8 cellular contexts compared by ENCODE assay signal in genomic region chr16:77951788-77952187, GRCh38.
DNase-seq lines count a peak whose midpoint lies in the region; ATAC-seq and TF ChIP-seq lines count a peak whose summit lies in the region.

No MANE protein-coding gene starts in this region.

- H3K36me3 Mint-ChIP-seq in activated CD8-positive, alpha-beta memory T cell treated with anti-CD3 and anti-CD28 coated beads, Interleukin-2, amount 10 ng/mL, durations not matched to agents 7 days and 5 days = no peaks in the 10 kb centered on the region

- H3K36me3 ChIP-seq in cardiac muscle cell (no peaks in the 10 kb centered on the region), transverse colon (no peaks in the 10 kb centered on the region)

- H3K27ac Mint-ChIP-seq in activated CD8-positive, alpha-beta memory T cell treated with anti-CD3 and anti-CD28 coated beads, Interleukin-2, amount 10 ng/mL, durations not matched to agents 7 days and 5 days = no peak overlapping the region

- TF ChIP-seq CTCF in cardiac muscle cell (IDR thresholded peaks at IDR 0.05; ENCODE audit: low read depth, low read length) (peak; percentile 14), transverse colon (IDR thresholded peaks at IDR 0.05) (peak in 3 of 5 experiments; percentile 21 to 26 (median 23))

- WGBS in transverse colon (ENCODE audit: low coverage in 1 of 2), 2 donors = 24 to 66% methylated on average over 2 of the region's 2 CpGs

- intact Hi-C loops in Right ventricle myocardium superior (cut with DNase I) = no loop called here
- intact Hi-C loops in transverse colon (cut with DNase I; ENCODE audit: low total_unique reads) = no loop called here

- TF ChIP-seq EP300 in transverse colon (IDR thresholded peaks at IDR 0.05; ENCODE audit: low read depth) = no peak

- H3K27ac ChIP-seq in cardiac muscle cell = no peak overlapping the region
- no peak overlapping the region for H3K27ac ChIP-seq in transverse colon

- no peak overlapping the region for H3K4me3 Mint-ChIP-seq in activated CD8-positive, alpha-beta memory T cell treated with anti-CD3 and anti-CD28 coated beads, Interleukin-2, amount 10 ng/mL, durations not matched to agents 7 days and 5 days

- peaks cover 8% of the 10 kb centered on the region for H3K27me3 Mint-ChIP-seq in activated CD8-positive, alpha-beta memory T cell treated with anti-CD3 and anti-CD28 coated beads, Interleukin-2, amount 10 ng/mL, durations not matched to agents 7 days and 5 days

- in situ Hi-C loops in transverse colon (cut with MboI; ENCODE audit: low pct_ligation_motif_present in 1 of 4, low pct_unique_long_range_greater_than_20kb in 1 of 4, low sequenced_read_pairs in 3 of 4) = no loop called here

- H3K4me3 ChIP-seq in cardiac muscle cell (no peak overlapping the region), transverse colon (no peak overlapping the region)

- DNase-seq in cardiac muscle cell (ENCODE audit: low read depth in 1 of 2, low spot score in 1 of 2) = peak; percentile 1 to 49
- no peak for DNase-seq in Right ventricle myocardium superior
- DNase-seq in NCI-H2107 treated with DMSO at 0.1 percent for 48 hours (lab: John Stamatoyannopoulos, UW; ENCODE audit: unreplicated experiment) = peak; percentile 66
- DNase-seq in cerebellar cortex (ENCODE audit: low spot score) = peak; percentile 64
- DNase-seq in transverse colon = no peak
- DNase-seq in activated CD8-positive, alpha-beta memory T cell treated with anti-CD3 and anti-CD28 coated beads, Interleukin-2, amount 10 ng/mL, durations not matched to agents 7 days and 5 days = no peak

- no peaks in the 10 kb centered on the region for H3K4me1 Mint-ChIP-seq in activated CD8-positive, alpha-beta memory T cell treated with anti-CD3 and anti-CD28 coated beads, Interleukin-2, amount 10 ng/mL, durations not matched to agents 7 days and 5 days

- H3K9me3 Mint-ChIP-seq in activated CD8-positive, alpha-beta memory T cell treated with anti-CD3 and anti-CD28 coated beads, Interleukin-2, amount 10 ng/mL, durations not matched to agents 7 days and 5 days (ENCODE audit: low read depth) = no peaks in the 10 kb centered on the region

- H3K4me1 ChIP-seq in cardiac muscle cell (ENCODE audit: low read depth) (peaks cover 4% of the 10 kb centered on the region), transverse colon (no peaks in the 10 kb centered on the region)

- no peak for ATAC-seq in Right ventricle myocardium superior (ENCODE audit: poor library complexity)
- no peak for ATAC-seq in activated CD8-positive, alpha-beta memory T cell treated with anti-CD3 and anti-CD28 coated beads, Interleukin-2, amount 10 ng/mL, durations not matched to agents 7 days and 5 days
- no peak for ATAC-seq in HG02610 (IDR thresholded peaks at IDR 0.05; ENCODE audit: unreplicated experiment)
- no peak for ATAC-seq in GM18502 (IDR thresholded peaks at IDR 0.05; ENCODE audit: poor library complexity, unreplicated experiment)

- CTCF ChIA-PET in activated CD8-positive, alpha-beta memory T cell treated with anti-CD3 and anti-CD28 coated beads, Interleukin-2, amount 10 ng/mL, durations not matched to agents 7 days and 5 days (lab: Charles Lee) = interaction anchor here (0.7 kb wide), 1 partner anchor 229 kb away, joined by 3 read pairs; no protein-coding TSS in a partner anchor

- TF ChIP-seq POLR2A in transverse colon (IDR thresholded peaks at IDR 0.05) = no peak

- H3K9me3 ChIP-seq in cardiac muscle cell (ENCODE audit: low read depth) (no peaks in the 10 kb centered on the region), transverse colon (no peaks in the 10 kb centered on the region)

- H3K27me3 ChIP-seq in cardiac muscle cell (no peaks in the 10 kb centered on the region), transverse colon (peaks cover 4% of the 10 kb centered on the region)

Comparison
In these comparisons a context has a peak if more than half of its experiments do, and no peak if none do; other contexts are left out.
1. DNase-seq: peak in cardiac muscle cell (2 of 2), NCI-H2107 treated with DMSO at 0.1 percent for 48 hours (single experiment) and cerebellar cortex (single experiment); none in Right ventricle myocardium superior (single experiment), transverse colon (single experiment) and activated CD8-positive, alpha-beta memory T cell treated with anti-CD3 and anti-CD28 coated beads, Interleukin-2, amount 10 ng/mL, durations not matched to agents 7 days and 5 days (single experiment).